ENCODE assay signal across 1 cellular context in the genomic region with DNA sequence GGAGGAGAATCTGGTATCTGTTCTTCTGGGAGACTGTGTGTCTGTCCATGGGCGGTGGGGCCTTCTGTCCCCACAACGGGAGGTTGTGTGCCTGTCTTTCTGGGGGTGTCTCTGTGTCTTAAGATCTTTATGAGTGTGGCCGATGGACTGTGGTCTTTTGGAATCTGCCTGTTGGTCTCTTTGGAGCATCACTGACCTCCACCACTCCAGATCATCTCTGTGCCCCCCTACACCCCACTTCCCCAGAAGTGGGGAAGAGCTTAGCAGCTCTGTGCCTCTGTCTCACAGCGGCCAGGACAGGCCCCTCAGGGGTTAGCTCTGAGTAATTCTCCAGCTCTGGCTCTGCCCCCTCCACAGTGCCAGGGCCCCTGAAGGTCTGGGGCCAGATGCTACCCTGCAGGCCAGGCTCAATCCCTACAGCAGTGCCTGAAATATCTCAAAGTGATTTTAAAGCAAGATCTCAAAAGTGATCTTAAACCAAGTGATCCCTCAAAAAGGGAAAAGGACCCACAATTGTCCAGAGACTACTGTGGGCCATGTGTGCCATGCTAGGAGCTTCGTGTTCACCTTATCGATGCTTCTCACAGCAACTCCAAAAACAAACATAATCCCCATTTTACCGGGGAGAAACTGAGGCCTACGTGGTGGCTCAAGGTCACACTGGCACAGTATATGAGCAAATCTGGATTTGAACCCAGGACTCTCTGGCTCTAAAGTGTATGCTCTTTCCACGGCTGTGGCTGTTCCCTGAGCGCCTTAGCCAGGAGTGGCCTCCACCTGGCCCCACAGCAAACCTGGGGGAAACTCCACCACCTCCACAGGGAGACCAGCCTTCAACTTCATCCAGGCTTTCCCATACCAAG.
A peak's percentile ranks its signal among the peaks of the same experiment; 100 is the strongest.
TF ChIP-seq lines count a peak whose summit lies in the region.

No MANE protein-coding gene starts in this region.

TF ChIP-seq in K562, 482 proteins besides CTCF, POLR2A, EP300 and RAD21 (continued from another document):
- TF ChIP-seq, protein P1, sequence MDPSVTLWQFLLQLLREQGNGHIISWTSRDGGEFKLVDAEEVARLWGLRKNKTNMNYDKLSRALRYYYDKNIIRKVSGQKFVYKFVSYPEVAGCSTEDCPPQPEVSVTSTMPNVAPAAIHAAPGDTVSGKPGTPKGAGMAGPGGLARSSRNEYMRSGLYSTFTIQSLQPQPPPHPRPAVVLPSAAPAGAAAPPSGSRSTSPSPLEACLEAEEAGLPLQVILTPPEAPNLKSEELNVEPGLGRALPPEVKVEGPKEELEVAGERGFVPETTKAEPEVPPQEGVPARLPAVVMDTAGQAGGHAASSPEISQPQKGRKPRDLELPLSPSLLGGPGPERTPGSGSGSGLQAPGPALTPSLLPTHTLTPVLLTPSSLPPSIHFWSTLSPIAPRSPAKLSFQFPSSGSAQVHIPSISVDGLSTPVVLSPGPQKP (CRISPR knock-in tag; IDR thresholded peaks at IDR 0.05): no peak
- TF ChIP-seq NR2F6 (CRISPR knock-in tag; IDR thresholded peaks at IDR 0.05): no peak
- TF ChIP-seq LEF1 (IDR thresholded peaks at IDR 0.05): no peak; the same call in 1 of the 2 replicates
- no peak; the same call in 1 of the 2 replicates for TF ChIP-seq SMAD4 (CRISPR knock-in tag; conservative IDR thresholded peaks at IDR 0.05)
- 0 out of 2 replicates have a peak, but pooled peaks have one; percentile 1 for TF ChIP-seq ESRRA (IDR thresholded peaks at IDR 0.05; ENCODE audit: borderline replicate concordance, low read depth)
- TF ChIP-seq PML (IDR thresholded peaks at IDR 0.05; ENCODE audit: low read length): 0 out of 2 replicates have a peak, but pooled peaks have one; percentile 16
- TF ChIP-seq, protein P2, sequence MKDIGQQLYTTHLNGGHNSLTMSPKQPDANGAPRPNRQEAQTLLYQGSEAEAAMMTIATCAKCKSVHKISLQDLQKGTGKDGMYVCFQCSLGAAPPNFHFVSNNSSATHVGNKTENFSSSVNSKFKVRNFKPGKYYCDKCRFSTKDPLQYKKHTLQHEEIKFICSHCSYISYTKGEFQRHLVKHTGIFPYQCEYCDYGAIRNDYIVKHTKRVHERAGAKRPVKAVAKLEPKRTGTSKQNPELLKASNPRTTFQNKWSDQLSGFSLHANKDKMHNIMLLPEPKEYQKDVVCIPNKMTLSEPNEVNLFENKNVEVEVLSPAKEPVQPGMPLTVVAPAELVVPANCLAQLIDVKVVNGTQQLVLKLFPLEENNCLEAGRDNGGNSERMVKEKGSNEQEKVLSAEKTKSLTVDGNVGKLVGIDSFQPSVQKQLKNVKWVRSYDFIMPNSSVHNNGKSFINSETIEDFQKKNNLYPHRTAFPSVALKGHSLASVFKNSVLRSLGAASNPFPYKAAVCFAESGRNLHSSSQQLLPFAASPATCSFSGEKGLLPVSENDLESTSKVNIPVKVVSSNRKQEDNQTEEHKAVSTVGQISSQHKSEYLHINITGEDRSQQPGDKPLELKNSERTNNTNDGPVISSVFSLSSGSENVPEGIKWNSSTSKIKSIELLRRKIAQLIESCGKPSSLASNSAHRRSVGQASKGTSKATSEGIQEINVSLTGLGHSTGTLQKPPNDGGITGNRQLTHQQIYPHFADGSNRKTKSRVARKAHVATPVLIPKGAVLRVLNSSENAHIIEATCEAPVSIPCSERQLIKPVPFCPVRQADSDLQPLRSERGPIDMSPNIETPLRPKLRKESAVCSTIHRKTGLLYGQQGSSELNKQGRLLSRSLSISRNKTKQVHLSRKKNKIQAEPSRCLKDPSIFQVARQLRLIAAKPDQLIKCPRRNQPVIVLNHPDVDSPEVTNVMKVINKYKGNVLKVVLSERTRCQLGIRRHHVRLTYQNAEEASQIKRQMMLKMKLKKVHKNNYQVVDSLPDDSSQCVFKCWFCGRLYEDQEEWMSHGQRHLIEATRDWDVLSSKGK (CRISPR knock-in tag; IDR thresholded peaks at IDR 0.05): no peak
- no peak for TF ChIP-seq ZNF146 (CRISPR knock-in tag; IDR thresholded peaks at IDR 0.05; ENCODE audit: unreplicated experiment)
- no peak for TF ChIP-seq ZNF445 (CRISPR knock-in tag; IDR thresholded peaks at IDR 0.05; ENCODE audit: low read depth)
- no peak for TF ChIP-seq KAT2B (IDR thresholded peaks at IDR 0.05; ENCODE audit: low read depth, low read length)
- TF ChIP-seq ZC3H4 (CRISPR knock-in tag; IDR thresholded peaks at IDR 0.05; ENCODE audit: borderline replicate concordance): no peak
- no peak for TF ChIP-seq RB1 (IDR thresholded peaks at IDR 0.05; ENCODE audit: low read depth)
- TF ChIP-seq, protein P3, sequence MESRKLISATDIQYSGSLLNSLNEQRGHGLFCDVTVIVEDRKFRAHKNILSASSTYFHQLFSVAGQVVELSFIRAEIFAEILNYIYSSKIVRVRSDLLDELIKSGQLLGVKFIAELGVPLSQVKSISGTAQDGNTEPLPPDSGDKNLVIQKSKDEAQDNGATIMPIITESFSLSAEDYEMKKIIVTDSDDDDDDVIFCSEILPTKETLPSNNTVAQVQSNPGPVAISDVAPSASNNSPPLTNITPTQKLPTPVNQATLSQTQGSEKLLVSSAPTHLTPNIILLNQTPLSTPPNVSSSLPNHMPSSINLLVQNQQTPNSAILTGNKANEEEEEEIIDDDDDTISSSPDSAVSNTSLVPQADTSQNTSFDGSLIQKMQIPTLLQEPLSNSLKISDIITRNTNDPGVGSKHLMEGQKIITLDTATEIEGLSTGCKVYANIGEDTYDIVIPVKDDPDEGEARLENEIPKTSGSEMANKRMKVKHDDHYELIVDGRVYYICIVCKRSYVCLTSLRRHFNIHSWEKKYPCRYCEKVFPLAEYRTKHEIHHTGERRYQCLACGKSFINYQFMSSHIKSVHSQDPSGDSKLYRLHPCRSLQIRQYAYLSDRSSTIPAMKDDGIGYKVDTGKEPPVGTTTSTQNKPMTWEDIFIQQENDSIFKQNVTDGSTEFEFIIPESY (CRISPR knock-in tag; IDR thresholded peaks at IDR 0.05): no peak
- TF ChIP-seq LARP7 (IDR thresholded peaks at IDR 0.05): no peak
- peak; percentile 56; the same call in 1 of the 2 replicates for TF ChIP-seq PHF8 (IDR thresholded peaks at IDR 0.05; ENCODE audit: borderline replicate concordance, low read length)
